25 cellular contexts compared by ENCODE assay signal in genomic region chr7:121082400-121083101, GRCh38.
A peak's percentile ranks its signal among the peaks of the same experiment; 100 is the strongest.
DNase-seq lines count a peak whose midpoint lies in the region; ATAC-seq and TF ChIP-seq lines count a peak whose summit lies in the region.
"Had no signal": no experiment of that assay in that cellular context is flagged by ENCODE, and none has a peak within 500 bp of the region (broad histone marks: within the 10 kb centered on the region; RNA-seq: fewer than 3 reads in every experiment).

No MANE protein-coding gene starts in this region.

- no peaks in the 10 kb centered on the region for H3K36me3 Mint-ChIP-seq in activated naive CD4-positive, alpha-beta T cell treated with anti-CD3 and anti-CD28 coated beads, Interleukin-2, amount 50 U/mL, for 72 hours
- H3K36me3 Mint-ChIP-seq in activated T-cell treated with anti-CD3 and anti-CD28 coated beads, Interleukin-2, amount 50 U/mL, for 72 hours (ENCODE audit: insufficient read depth in 2 of 2), result no peaks in the 10 kb centered on the region
- H3K36me3 Mint-ChIP-seq: activated naive CD8-positive, alpha-beta T cell treated with anti-CD3 and anti-CD28 coated beads for 36 hours; CD8-positive, alpha-beta T cell; natural killer cell treated with Interleukin-12 subunit alpha and Interleukin-12 subunit beta and Interleukin-15 and Interleukin-18, amount 100 ng/mL, for 72 hours; stimulated activated naive B cell treated with anti-CD40 and anti-IgM and Interleukin-4, amounts not matched to agents 10 μg/mL and 1 μg/mL and 100 μg/mL, for 72 hours had no signal

- TF ChIP-seq CTCF in sigmoid colon (IDR thresholded peaks at IDR 0.05), result no peak

- no peak for ATAC-seq in activated naive CD4-positive, alpha-beta T cell treated with anti-CD3 and anti-CD28 coated beads, Interleukin-2, amount 50 U/mL, for 72 hours
- no peak for ATAC-seq in activated T-cell treated with anti-CD3 and anti-CD28 coated beads, Interleukin-2, amount 50 U/mL, for 72 hours (replicated peaks in 1 of 2)
- ATAC-seq: CD8-positive, alpha-beta T cell; natural killer cell treated with Interleukin-12 subunit alpha and Interleukin-12 subunit beta and Interleukin-15 and Interleukin-18, amount 100 ng/mL, for 72 hours; Panc1; stimulated activated naive B cell treated with anti-CD40 and anti-IgM and Interleukin-4, amounts not matched to agents 10 μg/mL and 1 μg/mL and 100 μg/mL, for 72 hours had no signal

- peak overlapping the region; percentile 91 for H3K27ac ChIP-seq in ACC112 (ENCODE audit: low read depth, low read length)
- H3K27ac ChIP-seq in SJCRH30, result peak overlapping the region; percentile 93
- H3K27ac ChIP-seq in epithelial cell of prostate, result peak overlapping the region; percentile 91
- peak overlapping the region; percentile 32 to 79 (median 60) for H3K27ac ChIP-seq in sigmoid colon

- H3K79me2 ChIP-seq in ACC112 (ENCODE audit: control insufficient read depth, insufficient read depth, low read length, unreplicated experiment), result peaks cover 12% of the 10 kb centered on the region

- no peak overlapping the region for H3K4me3 Mint-ChIP-seq in activated T-cell treated with anti-CD3 and anti-CD28 coated beads, Interleukin-2, amount 50 U/mL, for 72 hours
- H3K4me3 Mint-ChIP-seq: activated CD4-positive, alpha-beta memory T cell treated with anti-CD3 and anti-CD28 coated beads, Interleukin-2, amount 10 ng/mL, durations not matched to agents 7 days and 5 days; activated naive CD8-positive, alpha-beta T cell treated with anti-CD3 and anti-CD28 coated beads for 36 hours; CD8-positive, alpha-beta T cell; natural killer cell treated with Interleukin-12 subunit alpha and Interleukin-12 subunit beta and Interleukin-15 and Interleukin-18, amount 100 ng/mL, for 72 hours; stimulated activated naive B cell treated with anti-CD40 and anti-IgM and Interleukin-4, amounts not matched to agents 10 μg/mL and 1 μg/mL and 100 μg/mL, for 72 hours; T-helper 1 cell treated with Interleukin-12 subunit alpha and Interleukin-12 subunit beta and Interleukin-4 antibody, amounts not matched to agents 30 μg/mL and 1 μg/mL, for 36 hours had no signal

- TF ChIP-seq EP300 in sigmoid colon (IDR thresholded peaks at IDR 0.05), result no peak

- no peak overlapping the region for H2AFZ ChIP-seq in ACC112 (ENCODE audit: low read length, unreplicated experiment)

- no peak overlapping the region for H3K27ac Mint-ChIP-seq in activated naive CD4-positive, alpha-beta T cell treated with anti-CD3 and anti-CD28 coated beads, Interleukin-2, amount 50 U/mL, for 72 hours
- no peak overlapping the region for H3K27ac Mint-ChIP-seq in activated T-cell treated with anti-CD3 and anti-CD28 coated beads, Interleukin-2, amount 50 U/mL, for 72 hours
- H3K27ac Mint-ChIP-seq: activated CD4-positive, alpha-beta memory T cell treated with anti-CD3 and anti-CD28 coated beads, Interleukin-2, amount 10 ng/mL, durations not matched to agents 7 days and 5 days; activated naive CD8-positive, alpha-beta T cell treated with anti-CD3 and anti-CD28 coated beads for 36 hours; CD8-positive, alpha-beta T cell; natural killer cell treated with Interleukin-12 subunit alpha and Interleukin-12 subunit beta and Interleukin-15 and Interleukin-18, amount 100 ng/mL, for 72 hours; stimulated activated naive B cell treated with anti-CD40 and anti-IgM and Interleukin-4, amounts not matched to agents 10 μg/mL and 1 μg/mL and 100 μg/mL, for 72 hours; T-helper 1 cell treated with Interleukin-12 subunit alpha and Interleukin-12 subunit beta and Interleukin-4 antibody, amounts not matched to agents 30 μg/mL and 1 μg/mL, for 36 hours had no signal

- no peak for DNase-seq in SJCRH30
- DNase-seq in epithelial cell of prostate (ENCODE audit: low read depth, low spot score), result no peak
- DNase-seq in sigmoid colon, result no peak
- no peak for DNase-seq in KBM-7
- DNase-seq in putamen (ENCODE audit: low spot score), result no peak
- DNase-seq in activated naive CD4-positive, alpha-beta T cell treated with anti-CD3 and anti-CD28 coated beads, Interleukin-2, amount 50 U/mL, for 72 hours (ENCODE audit: low spot score in 2 of 2), result no peak
- DNase-seq in activated T-cell treated with anti-CD3 and anti-CD28 coated beads, Interleukin-2, amount 50 U/mL, for 72 hours, result no peak
- DNase-seq: activated CD4-positive, alpha-beta memory T cell treated with anti-CD3 and anti-CD28 coated beads, Interleukin-2, amount 10 ng/mL, durations not matched to agents 7 days and 5 days; activated CD4-positive, CD25-positive, alpha-beta regulatory T cell treated with anti-CD3 and anti-CD28 coated beads, Interleukin-2, amount 50 U/mL, for 72 hours; activated CD8-positive, alpha-beta memory T cell treated with anti-CD3 and anti-CD28 coated beads, Interleukin-2, amount 50 U/mL, for 48 hours; activated naive CD8-positive, alpha-beta T cell treated with anti-CD3 and anti-CD28 coated beads for 36 hours; CD8-positive, alpha-beta T cell; central memory CD4-positive, alpha-beta T cell; NCI-H1105 treated with DMSO at 0.1 percent for 48 hours; NCI-H2029; NCI-H526; NK-92 treated with Interleukin-12 subunit alpha and Interleukin-12 subunit beta, amount 100 ng/mL, for 24 hours; ovary; SIG-M5; stimulated activated naive B cell treated with anti-CD40 and anti-IgM and Interleukin-4, amounts not matched to agents 10 μg/mL and 1 μg/mL and 100 μg/mL, for 72 hours had no signal

- no peaks in the 10 kb centered on the region for H3K27me3 Mint-ChIP-seq in activated T-cell treated with anti-CD3 and anti-CD28 coated beads, Interleukin-2, amount 50 U/mL, for 72 hours (ENCODE audit: low read depth)
- H3K27me3 Mint-ChIP-seq: stimulated activated naive B cell treated with anti-CD40 and anti-IgM and Interleukin-4, amounts not matched to agents 10 μg/mL and 1 μg/mL and 100 μg/mL, for 72 hours had no signal

- H3K4me1 Mint-ChIP-seq in activated T-cell treated with anti-CD3 and anti-CD28 coated beads, Interleukin-2, amount 50 U/mL, for 72 hours (ENCODE audit: low read depth), result no peaks in the 10 kb centered on the region
- H3K4me1 Mint-ChIP-seq: activated CD4-positive, alpha-beta memory T cell treated with anti-CD3 and anti-CD28 coated beads, Interleukin-2, amount 10 ng/mL, durations not matched to agents 7 days and 5 days; activated naive CD8-positive, alpha-beta T cell treated with anti-CD3 and anti-CD28 coated beads for 36 hours had no signal

- H3K4me3 ChIP-seq in ACC112 (ENCODE audit: low read depth, low read length), result 0 out of 2 replicates have a peak overlapping the region, but pooled peaks have one; percentile 51
- no peak overlapping the region for H3K4me3 ChIP-seq in SJCRH30
- H3K4me3 ChIP-seq in sigmoid colon, result no peak overlapping the region
- H3K4me3 ChIP-seq: ovary, right atrium auricular region had no signal

- H3K9me3 Mint-ChIP-seq in activated naive CD4-positive, alpha-beta T cell treated with anti-CD3 and anti-CD28 coated beads, Interleukin-2, amount 50 U/mL, for 72 hours, result no peaks in the 10 kb centered on the region
- no peaks in the 10 kb centered on the region for H3K9me3 Mint-ChIP-seq in activated T-cell treated with anti-CD3 and anti-CD28 coated beads, Interleukin-2, amount 50 U/mL, for 72 hours
- H3K9me3 Mint-ChIP-seq: activated CD4-positive, alpha-beta memory T cell treated with anti-CD3 and anti-CD28 coated beads, Interleukin-2, amount 10 ng/mL, durations not matched to agents 7 days and 5 days; activated naive CD8-positive, alpha-beta T cell treated with anti-CD3 and anti-CD28 coated beads for 36 hours; CD8-positive, alpha-beta T cell; natural killer cell treated with Interleukin-12 subunit alpha and Interleukin-12 subunit beta and Interleukin-15 and Interleukin-18, amount 100 ng/mL, for 72 hours; stimulated activated naive B cell treated with anti-CD40 and anti-IgM and Interleukin-4, amounts not matched to agents 10 μg/mL and 1 μg/mL and 100 μg/mL, for 72 hours; T-helper 1 cell treated with Interleukin-12 subunit alpha and Interleukin-12 subunit beta and Interleukin-4 antibody, amounts not matched to agents 30 μg/mL and 1 μg/mL, for 36 hours had no signal

- no peaks in the 10 kb centered on the region for H3K9me3 ChIP-seq in SJCRH30 (replicated peaks)
- H3K9me3 ChIP-seq in sigmoid colon, result no peaks in the 10 kb centered on the region
- H3K9me3 ChIP-seq: ovary, right atrium auricular region had no signal

- no peaks in the 10 kb centered on the region for H3K27me3 ChIP-seq in ACC112 (ENCODE audit: insufficient read depth, low read length)
- H3K27me3 ChIP-seq in SJCRH30, result no peaks in the 10 kb centered on the region
- no peaks in the 10 kb centered on the region for H3K27me3 ChIP-seq in sigmoid colon
- H3K27me3 ChIP-seq: ovary, right atrium auricular region had no signal

- H3K4me1 ChIP-seq in ACC112 (ENCODE audit: control insufficient read depth, insufficient read depth, low read length, unreplicated experiment) (peaks cover 78% of the 10 kb centered on the region), SJCRH30 (peaks cover 52% of the 10 kb centered on the region), sigmoid colon (peaks cover 0 to 57% (median 40%) of the 10 kb centered on the region in 4 donors)

- intact Hi-C loops in sigmoid colon (cut with DNase I), result loop anchor here (5.0 to 10.0 kb wide), 3 partner anchors 55 to 348 kb away; no protein-coding TSS in a partner anchor

- H3K36me3 ChIP-seq in ACC112 (ENCODE audit: insufficient read depth, low read length) (no peaks in the 10 kb centered on the region), SJCRH30 (no peaks in the 10 kb centered on the region), sigmoid colon (no peaks in the 10 kb centered on the region)
- H3K36me3 ChIP-seq: ovary, right atrium auricular region had no signal

- in situ Hi-C loops in KBM-7 (cut with MboI; ENCODE audit: low pct_unique_long_range_greater_than_20kb, low sequenced_read_pairs), result no loop called here

- TF ChIP-seq POLR2A in sigmoid colon (IDR thresholded peaks at IDR 0.05), result no peak
